ENCODE assay signal across 9 cellular contexts in genomic region chr3:13484861-13485590, GRCh38. TPM values are rescaled to one million over a fixed set of nuclear protein-coding genes. Genes with fewer than 3 reads are reported as not detected.
DNase-seq lines count a peak whose midpoint lies in the region; ATAC-seq and TF ChIP-seq lines count a peak whose summit lies in the region.
"Had no signal": no experiment of that assay in that cellular context is flagged by ENCODE, and none has a peak within 500 bp of the region (broad histone marks: within the 10 kb centered on the region; RNA-seq: fewer than 3 reads in every experiment).

No MANE protein-coding gene starts in this region.

- 49% methylated on average over 4 of the region's 7 CpGs for WGBS in suprapubic skin

- no peaks in the 10 kb centered on the region for H4K20me1 ChIP-seq in Loucy (ENCODE audit: insufficient read depth, low read length, poor library complexity, severe bottlenecking)

- peak overlapping the region; percentile 54 for H3K9ac ChIP-seq in Loucy (ENCODE audit: low read depth, low read length, poor library complexity, severe bottlenecking)

- TF ChIP-seq CTCF in Loucy (conservative IDR thresholded peaks at IDR 0.05; ENCODE audit: low read length) (no peak), suprapubic skin (IDR thresholded peaks at IDR 0.05) (no peak)

- H3K9me3 ChIP-seq in Loucy (ENCODE audit: insufficient read depth, low read depth, low read length) = no peaks in the 10 kb centered on the region
- no peaks in the 10 kb centered on the region for H3K9me3 ChIP-seq in suprapubic skin
- H3K9me3 ChIP-seq: thoracic aorta had no signal

- no peak for TF ChIP-seq EP300 in suprapubic skin (IDR thresholded peaks at IDR 0.05)

- H3K27me3 ChIP-seq in Loucy (ENCODE audit: insufficient read depth, low read length, poor library complexity, severe bottlenecking) = no peaks in the 10 kb centered on the region
- no peaks in the 10 kb centered on the region for H3K27me3 ChIP-seq in suprapubic skin

- peak; percentile 36 for DNase-seq in COR-L47 (lab: John Stamatoyannopoulos, UW)
- peak; percentile 86 for DNase-seq in astrocyte of the hippocampus (ENCODE audit: low read depth, low spot score)
- peak; percentile 63 for DNase-seq in iris pigment epithelial cell (ENCODE audit: low read depth)
- no peak for DNase-seq in suprapubic skin (ENCODE audit: low spot score in 2 of 2)
- DNase-seq in mesenteric fat pad (ENCODE audit: low spot score) = no peak

- H2AFZ ChIP-seq in Loucy (ENCODE audit: low read length) = peak overlapping the region; percentile 2; the same call in 1 of the 2 replicates

- no peak for TF ChIP-seq POLR2A in suprapubic skin (IDR thresholded peaks at IDR 0.05)

- H3K36me3 ChIP-seq in Loucy (ENCODE audit: insufficient read depth, low read length) (no peaks in the 10 kb centered on the region), suprapubic skin (no peaks in the 10 kb centered on the region)
- H3K36me3 ChIP-seq: thoracic aorta had no signal

- H3K79me2 ChIP-seq in Loucy (ENCODE audit: insufficient read depth, low read length) = no peaks in the 10 kb centered on the region

- H3K4me2 ChIP-seq in Loucy (ENCODE audit: low read depth, low read length, poor library complexity, severe bottlenecking) = peak overlapping the region; percentile 51

- no peaks in the 10 kb centered on the region for H3F3A ChIP-seq in Loucy (ENCODE audit: low read depth)

- H3K27ac ChIP-seq in suprapubic skin = peak overlapping the region; percentile 18
- H3K27ac ChIP-seq: thoracic aorta had no signal

- ATAC-seq in HG03571 (IDR thresholded peaks at IDR 0.05; ENCODE audit: unreplicated experiment) (no peak), GM21360 (IDR thresholded peaks at IDR 0.05; ENCODE audit: unreplicated experiment) (no peak)

- peaks cover 38% of the 10 kb centered on the region for H3K4me1 ChIP-seq in Loucy (ENCODE audit: insufficient read depth, low read length, poor library complexity, severe bottlenecking)
- H3K4me1 ChIP-seq in suprapubic skin = peaks cover 42% of the 10 kb centered on the region

- H3K4me3 ChIP-seq in Loucy (ENCODE audit: low read length, poor library complexity, severe bottlenecking) (peak overlapping the region; percentile 16), suprapubic skin (no peak overlapping the region)
- H3K4me3 ChIP-seq: thoracic aorta had no signal

- H3K9me2 ChIP-seq in Loucy (replicated peaks; ENCODE audit: low read depth, low read length) = no peaks in the 10 kb centered on the region

RNA-seq across cellular contexts. Expression of gene HDAC11, which starts 4.9 kb away (rescaled TPM):
- total RNA-seq in suprapubic skin (10 to 100 TPM; 16.7 to 28.3 (median 27.5) TPM), mesenteric fat pad (7.9 TPM)

Comparison
In these comparisons a context has a peak if more than half of its experiments do, and no peak if none do; other contexts are left out.
1. DNase-seq: peak in COR-L47 (single experiment), astrocyte of the hippocampus (single experiment) and iris pigment epithelial cell (single experiment); none in suprapubic skin (0 of 2) and mesenteric fat pad (single experiment).